ENCODE assay signal across 18 cellular contexts in genomic region chr2:98510322-98510662, GRCh38.
DNase-seq lines count a peak whose midpoint lies in the region; ATAC-seq and TF ChIP-seq lines count a peak whose summit lies in the region.
"Had no signal": no experiment of that assay in that cellular context is flagged by ENCODE, and none has a peak within 500 bp of the region (broad histone marks: within the 10 kb centered on the region; RNA-seq: fewer than 3 reads in every experiment).

No MANE protein-coding gene starts in this region.

- H3K27ac ChIP-seq in esophagus muscularis mucosa (replicated peaks in 1 of 4): no peak overlapping the region
- H3K27ac ChIP-seq: KMS-11 had no signal

- H3K9me3 Mint-ChIP-seq in activated naive CD8-positive, alpha-beta T cell treated with anti-CD3 and anti-CD28 coated beads, Interleukin-2, amount 10 ng/mL, durations not matched to agents 7 days and 5 days: no peaks in the 10 kb centered on the region
- no peaks in the 10 kb centered on the region for H3K9me3 Mint-ChIP-seq in activated naive CD8-positive, alpha-beta T cell treated with anti-CD3 and anti-CD28 coated beads for 36 hours
- H3K9me3 Mint-ChIP-seq in stimulated activated effector memory CD8-positive, alpha-beta T cell treated with anti-CD3 and anti-CD28 coated beads, Interleukin-12 subunit alpha, Interleukin-12 subunit beta, amount 100 ng/mL, for 72 hours: no peaks in the 10 kb centered on the region
- H3K9me3 Mint-ChIP-seq: GM23338 had no signal

- TF ChIP-seq EP300 in esophagus muscularis mucosa (IDR thresholded peaks at IDR 0.05): no peak

- H3K4me1 ChIP-seq in esophagus muscularis mucosa: peaks cover 50 to 82% (median 61%) of the 10 kb centered on the region in 4 donors

- POLR2A ChIA-PET in activated naive CD8-positive, alpha-beta T cell treated with anti-CD3 and anti-CD28 coated beads, Interleukin-2, amount 10 ng/mL, durations not matched to agents 7 days and 5 days (lab: Charles Lee): no interaction called here

- TF ChIP-seq POLR2A in esophagus muscularis mucosa (IDR thresholded peaks at IDR 0.05; ENCODE audit: low read depth): no peak

- no peaks in the 10 kb centered on the region for H3K27me3 ChIP-seq in esophagus muscularis mucosa

- no peaks in the 10 kb centered on the region for H3K9me3 ChIP-seq in T-helper 17 cell (ENCODE audit: control insufficient read depth, low read length, poor library complexity, severe bottlenecking)
- H3K9me3 ChIP-seq in esophagus muscularis mucosa: no peaks in the 10 kb centered on the region

- 100% methylated on average over 2 of the region's 2 CpGs for WGBS in esophagus muscularis mucosa

- no peak for DNase-seq in activated naive CD8-positive, alpha-beta T cell treated with anti-CD3 and anti-CD28 coated beads, Interleukin-2, amount 10 ng/mL, durations not matched to agents 7 days and 5 days
- DNase-seq in activated naive CD8-positive, alpha-beta T cell treated with anti-CD3 and anti-CD28 coated beads for 36 hours: no peak
- DNase-seq in T-helper 17 cell (no peak), esophagus muscularis mucosa (ENCODE audit: extremely low spot score) (peak; percentile 60), NCI-H446 treated with DMSO at 0.1 percent for 48 hours (lab: John Stamatoyannopoulos, UW) (no peak)
- no peak for DNase-seq in stimulated activated effector memory CD8-positive, alpha-beta T cell treated with anti-CD3 and anti-CD28 coated beads, Interleukin-12 subunit alpha, Interleukin-12 subunit beta, amount 100 ng/mL, for 72 hours (ENCODE audit: low spot score in 2 of 2)
- DNase-seq: DMS 273 treated with DMSO at 0.1 percent for 48 hours, GDM1, NCI-H1092, NCI-H2081 treated with DMSO at 0.1 percent for 48 hours, NCI-H510A treated with DMSO at 0.1 percent for 48 hours, NCI-H82 had no signal

- ATAC-seq in activated naive CD8-positive, alpha-beta T cell treated with anti-CD3 and anti-CD28 coated beads, Interleukin-2, amount 10 ng/mL, durations not matched to agents 7 days and 5 days (ENCODE audit: low read depth): no peak
- ATAC-seq in T-helper 17 cell (no peak), GM19351 (IDR thresholded peaks at IDR 0.05; ENCODE audit: unreplicated experiment) (no peak), HG02763 (IDR thresholded peaks at IDR 0.05; ENCODE audit: unreplicated experiment) (no peak)
- ATAC-seq in stimulated activated effector memory CD8-positive, alpha-beta T cell treated with anti-CD3 and anti-CD28 coated beads, Interleukin-12 subunit alpha, Interleukin-12 subunit beta, amount 100 ng/mL, for 72 hours: no peak
- ATAC-seq: GM23338, Panc1 had no signal

- H3K36me3 ChIP-seq in esophagus muscularis mucosa: no peaks in the 10 kb centered on the region

- H3K27me3 Mint-ChIP-seq in activated naive CD8-positive, alpha-beta T cell treated with anti-CD3 and anti-CD28 coated beads, Interleukin-2, amount 10 ng/mL, durations not matched to agents 7 days and 5 days: no peaks in the 10 kb centered on the region
- no peaks in the 10 kb centered on the region for H3K27me3 Mint-ChIP-seq in activated naive CD8-positive, alpha-beta T cell treated with anti-CD3 and anti-CD28 coated beads for 36 hours
- no peaks in the 10 kb centered on the region for H3K27me3 Mint-ChIP-seq in T-helper 17 cell
- H3K27me3 Mint-ChIP-seq: B cell had no signal

- TF ChIP-seq CTCF in esophagus muscularis mucosa (IDR thresholded peaks at IDR 0.05): no peak

- H3K36me3 Mint-ChIP-seq in activated naive CD8-positive, alpha-beta T cell treated with anti-CD3 and anti-CD28 coated beads, Interleukin-2, amount 10 ng/mL, durations not matched to agents 7 days and 5 days: peaks cover 32% of the 10 kb centered on the region
- H3K36me3 Mint-ChIP-seq in activated naive CD8-positive, alpha-beta T cell treated with anti-CD3 and anti-CD28 coated beads for 36 hours: peaks cover 13% of the 10 kb centered on the region
- peaks cover 2% of the 10 kb centered on the region for H3K36me3 Mint-ChIP-seq in T-helper 17 cell (ENCODE audit: low read depth)
- peaks cover 30% of the 10 kb centered on the region for H3K36me3 Mint-ChIP-seq in stimulated activated effector memory CD8-positive, alpha-beta T cell treated with anti-CD3 and anti-CD28 coated beads, Interleukin-12 subunit alpha, Interleukin-12 subunit beta, amount 100 ng/mL, for 72 hours

- no peak overlapping the region for H3K4me3 ChIP-seq in esophagus muscularis mucosa
- H3K4me3 ChIP-seq: GM23338 had no signal

- intact Hi-C loops in esophagus muscularis mucosa (cut with DNase I): no loop called here

- peak overlapping the region; percentile 59 for H3K27ac Mint-ChIP-seq in activated naive CD8-positive, alpha-beta T cell treated with anti-CD3 and anti-CD28 coated beads, Interleukin-2, amount 10 ng/mL, durations not matched to agents 7 days and 5 days
- H3K27ac Mint-ChIP-seq in activated naive CD8-positive, alpha-beta T cell treated with anti-CD3 and anti-CD28 coated beads for 36 hours: no peak overlapping the region
- H3K27ac Mint-ChIP-seq in T-helper 17 cell: peak overlapping the region; percentile 89
- peak overlapping the region; percentile 83 for H3K27ac Mint-ChIP-seq in stimulated activated effector memory CD8-positive, alpha-beta T cell treated with anti-CD3 and anti-CD28 coated beads, Interleukin-12 subunit alpha, Interleukin-12 subunit beta, amount 100 ng/mL, for 72 hours
- H3K27ac Mint-ChIP-seq: B cell, GM23338 had no signal

- no peak overlapping the region for H3K4me3 Mint-ChIP-seq in activated naive CD8-positive, alpha-beta T cell treated with anti-CD3 and anti-CD28 coated beads, Interleukin-2, amount 10 ng/mL, durations not matched to agents 7 days and 5 days
- no peak overlapping the region for H3K4me3 Mint-ChIP-seq in activated naive CD8-positive, alpha-beta T cell treated with anti-CD3 and anti-CD28 coated beads for 36 hours
- H3K4me3 Mint-ChIP-seq in T-helper 17 cell: no peak overlapping the region
- no peak overlapping the region for H3K4me3 Mint-ChIP-seq in stimulated activated effector memory CD8-positive, alpha-beta T cell treated with anti-CD3 and anti-CD28 coated beads, Interleukin-12 subunit alpha, Interleukin-12 subunit beta, amount 100 ng/mL, for 72 hours
- H3K4me3 Mint-ChIP-seq: B cell, GM23338 had no signal

- H3K4me1 Mint-ChIP-seq in activated naive CD8-positive, alpha-beta T cell treated with anti-CD3 and anti-CD28 coated beads, Interleukin-2, amount 10 ng/mL, durations not matched to agents 7 days and 5 days: peaks cover 72% of the 10 kb centered on the region
- H3K4me1 Mint-ChIP-seq in activated naive CD8-positive, alpha-beta T cell treated with anti-CD3 and anti-CD28 coated beads for 36 hours: peaks cover 85% of the 10 kb centered on the region
- H3K4me1 Mint-ChIP-seq in T-helper 17 cell: peaks cover 49% of the 10 kb centered on the region
- peaks cover 96% of the 10 kb centered on the region for H3K4me1 Mint-ChIP-seq in stimulated activated effector memory CD8-positive, alpha-beta T cell treated with anti-CD3 and anti-CD28 coated beads, Interleukin-12 subunit alpha, Interleukin-12 subunit beta, amount 100 ng/mL, for 72 hours
